ENCODE assay signal across 8 cellular contexts in genomic region chr17:37405955-37406634, GRCh38. TPM values are rescaled to one million over a fixed set of nuclear protein-coding genes. Genes with fewer than 3 reads are reported as not detected.
DNase-seq lines count a peak whose midpoint lies in the region; ATAC-seq and TF ChIP-seq lines count a peak whose summit lies in the region.

No MANE protein-coding gene starts in this region.

- WGBS in suprapubic skin: 0% methylated on average over 9 of the region's 21 CpGs

- no peaks in the 10 kb centered on the region for H3K9me3 Mint-ChIP-seq in activated naive CD8-positive, alpha-beta T cell treated with anti-CD3 and anti-CD28 coated beads for 36 hours

- H3K4me1 Mint-ChIP-seq in activated naive CD8-positive, alpha-beta T cell treated with anti-CD3 and anti-CD28 coated beads for 36 hours: peaks cover 35% of the 10 kb centered on the region

- DNase-seq in A673 (ENCODE audit: low spot score) (no peak), iris pigment epithelial cell (ENCODE audit: low read depth) (peak; percentile 1), suprapubic skin (ENCODE audit: low spot score in 2 of 2) (no peak), T-helper 9 cell (no peak), dedifferentiated amniotic fluid mesenchymal stem cell (ENCODE audit: extremely low spot score) (no peak)
- no peak for DNase-seq in activated naive CD8-positive, alpha-beta T cell treated with anti-CD3 and anti-CD28 coated beads for 36 hours

- POLR2A ChIA-PET in A673 (lab: Charles Lee; ENCODE audit: low non-redundant PET): no interaction called here

- BruUV-seq in A673 (replicated peaks; lab: Mats Ljungman, UMichigan): TSS peak; percentile 72

- no peaks in the 10 kb centered on the region for H3K27me3 Mint-ChIP-seq in activated naive CD8-positive, alpha-beta T cell treated with anti-CD3 and anti-CD28 coated beads for 36 hours

- no peak for TF ChIP-seq EP300 in suprapubic skin (IDR thresholded peaks at IDR 0.05)

- TF ChIP-seq POLR2A in suprapubic skin (IDR thresholded peaks at IDR 0.05): no peak

- H3K4me3 ChIP-seq in A673 (ENCODE audit: low read depth, low read length, poor library complexity, severe bottlenecking) (peak overlapping the region; percentile 65), suprapubic skin (peak overlapping the region; percentile 74)

- H3K4me1 ChIP-seq in A673 (ENCODE audit: insufficient read depth, low read length, poor library complexity, severe bottlenecking) (no peaks in the 10 kb centered on the region), suprapubic skin (peaks cover 32% of the 10 kb centered on the region)

- ATAC-seq in GM18868 (IDR thresholded peaks at IDR 0.05; ENCODE audit: unreplicated experiment): peak; percentile 37
- peak; percentile 8 for ATAC-seq in HG03558 (IDR thresholded peaks at IDR 0.05; ENCODE audit: extremely low read depth, unreplicated experiment)

- H3K27ac Mint-ChIP-seq in activated naive CD8-positive, alpha-beta T cell treated with anti-CD3 and anti-CD28 coated beads for 36 hours: peak overlapping the region; percentile 97

- no peaks in the 10 kb centered on the region for H3K9me3 ChIP-seq in A673 (ENCODE audit: low read depth, low read length, poor library complexity, severe bottlenecking)
- H3K9me3 ChIP-seq in suprapubic skin: no peaks in the 10 kb centered on the region

- H3K36me3 ChIP-seq in A673 (ENCODE audit: insufficient read depth, low read length, poor library complexity, severe bottlenecking) (no peaks in the 10 kb centered on the region), suprapubic skin (peaks cover under 1% of the 10 kb centered on the region)

- H3K27me3 ChIP-seq in A673 (replicated peaks; ENCODE audit: insufficient read depth, low read depth, low read length, poor library complexity) (no peaks in the 10 kb centered on the region), suprapubic skin (no peaks in the 10 kb centered on the region)

- H3K27ac ChIP-seq in A673 (ENCODE audit: low read depth, low read length, poor library complexity, severe bottlenecking): peak overlapping the region; percentile 70
- H3K27ac ChIP-seq in suprapubic skin: peak overlapping the region; percentile 95

- H3K36me3 Mint-ChIP-seq in activated naive CD8-positive, alpha-beta T cell treated with anti-CD3 and anti-CD28 coated beads for 36 hours: peaks cover 44% of the 10 kb centered on the region

- intact Hi-C loops in A673 (cut with micrococcal nuclease; ENCODE audit: unreplicated experiment): no loop called here

- peak overlapping the region; percentile 96 for H3K4me3 Mint-ChIP-seq in activated naive CD8-positive, alpha-beta T cell treated with anti-CD3 and anti-CD28 coated beads for 36 hours

- CTCF ChIA-PET in A673 (lab: Charles Lee): no interaction called here

- TF ChIP-seq CTCF in A673 (conservative IDR thresholded peaks at IDR 0.05; ENCODE audit: low read depth, low read length) (no peak), suprapubic skin (IDR thresholded peaks at IDR 0.05) (no peak)

RNA-seq across cellular contexts. Expression of gene ACACA, which starts 0.5 kb away (rescaled TPM):
- total RNA-seq in A673 (2021): 68.3 and 79.2 TPM in 2 replicates
- total RNA-seq in activated naive CD8-positive, alpha-beta T cell treated with anti-CD3 and anti-CD28 coated beads for 36 hours: 10 to 100 TPM; 68.3 to 76.3 TPM
- total RNA-seq in suprapubic skin: 10 to 100 TPM; 47.9 to 56.2 (median 51.4) TPM

RNA-seq across cellular contexts. Expression of gene TADA2A, which starts 0.6 kb away (rescaled TPM):
- total RNA-seq in A673 (2021) (17.9 and 21.4 TPM in 2 replicates), suprapubic skin (10 to 100 TPM; 10.5 to 39.3 (median 16.1) TPM)
- total RNA-seq in activated naive CD8-positive, alpha-beta T cell treated with anti-CD3 and anti-CD28 coated beads for 36 hours: 10 to 100 TPM; 41.6 to 41.8 TPM

RNA-seq across cellular contexts. Expression of gene C17orf78, which starts 30.3 kb away (rescaled TPM):
- not detected in 2 replicates for total RNA-seq in A673 (2021)
- not detected for total RNA-seq in activated naive CD8-positive, alpha-beta T cell treated with anti-CD3 and anti-CD28 coated beads for 36 hours
- total RNA-seq in suprapubic skin: not detected
